ENCODE assay signal across 8 cellular contexts in genomic region chr17:58632324-58633314, GRCh38. TPM values are rescaled to one million over a fixed set of nuclear protein-coding genes. Genes with fewer than 3 reads are reported as not detected.
A peak's percentile ranks its signal among the peaks of the same experiment; 100 is the strongest.
DNase-seq lines count a peak whose midpoint lies in the region; ATAC-seq and TF ChIP-seq lines count a peak whose summit lies in the region.

No MANE protein-coding gene starts in this region.

- no peaks in the 10 kb centered on the region for H3K27me3 ChIP-seq in HUES48 (ENCODE audit: control insufficient read depth, insufficient read depth, low read length)

- POLR2A ChIA-PET in WTC11 (lab: Charles Lee), result interaction anchor here (0.7 to 2.9 kb wide), 17 partner anchors 8 to 523 kb away, joined by 3 to 54 read pairs (median 4); partner anchors contain the start of genes PRR11, RAD51C, SKA2 and TEX14

- H3K27ac ChIP-seq in HUES48 (ENCODE audit: low read depth, low read length), result peak overlapping the region; percentile 98

- H3K36me3 ChIP-seq in HUES48 (ENCODE audit: control insufficient read depth, insufficient read depth, low read length), result no peaks in the 10 kb centered on the region

- CTCF ChIA-PET in WTC11 (lab: Charles Lee), result interaction anchor here (1.2 to 1.8 kb wide), 5 partner anchors 17 to 118 kb away, joined by 3 to 6 read pairs (median 3); partner anchors contain the start of gene MTMR4

- H3K4me3 ChIP-seq in HUES48 (ENCODE audit: low read depth, low read length) (peak overlapping the region; percentile 62), iPS-11a (ENCODE audit: low read depth, low read length) (peak overlapping the region; percentile 40)

- peaks cover 14% of the 10 kb centered on the region for H3K4me1 ChIP-seq in HUES48 (ENCODE audit: control insufficient read depth, insufficient read depth, low read length)

- no peak for TF ChIP-seq CTCF in WTC11 (IDR thresholded peaks at IDR 0.05)
- no peak for TF ChIP-seq CTCF in GM20000 (IDR thresholded peaks at IDR 0.05; ENCODE audit: extremely low read depth, missing control alignments)

- DNase-seq in WTC11 (ENCODE audit: low spot score), result no peak
- DNase-seq in T-helper 2 cell treated with Interferon-gamma antibody and Interleukin-4, amounts not matched to agents 5 μg/mL and 100 μg/mL, for 36 hours (ENCODE audit: low spot score), result no peak
- no peak for DNase-seq in GOT3 (lab: John Stamatoyannopoulos, UW)
- no peak for DNase-seq in GM20000 (ENCODE audit: low spot score)

- peaks cover 7% of the 10 kb centered on the region for H3K4me1 Mint-ChIP-seq in WTC11
- no peaks in the 10 kb centered on the region for H3K4me1 Mint-ChIP-seq in stimulated activated memory B cell treated with anti-CD40 and anti-IgM and Interleukin-4, amounts not matched to agents 10 μg/mL and 1 μg/mL and 100 μg/mL, for 72 hours
- peaks cover 8% of the 10 kb centered on the region for H3K4me1 Mint-ChIP-seq in T-helper 2 cell treated with Interferon-gamma antibody and Interleukin-4, amounts not matched to agents 5 μg/mL and 100 μg/mL, for 36 hours (ENCODE audit: low read depth)

- H3K9ac ChIP-seq in HUES48 (ENCODE audit: low read depth, low read length), result peak overlapping the region; percentile 97

- H3K36me3 Mint-ChIP-seq in WTC11, result no peaks in the 10 kb centered on the region
- no peaks in the 10 kb centered on the region for H3K36me3 Mint-ChIP-seq in stimulated activated memory B cell treated with anti-CD40 and anti-IgM and Interleukin-4, amounts not matched to agents 10 μg/mL and 1 μg/mL and 100 μg/mL, for 72 hours
- no peaks in the 10 kb centered on the region for H3K36me3 Mint-ChIP-seq in T-helper 2 cell treated with Interferon-gamma antibody and Interleukin-4, amounts not matched to agents 5 μg/mL and 100 μg/mL, for 36 hours (ENCODE audit: low read depth)

- no peaks in the 10 kb centered on the region for H3K9me3 ChIP-seq in HUES48 (ENCODE audit: control insufficient read depth, insufficient read depth, low read length)

- peak overlapping the region; percentile 16 for H3K4me3 Mint-ChIP-seq in WTC11
- peak overlapping the region; percentile 7 for H3K4me3 Mint-ChIP-seq in stimulated activated memory B cell treated with anti-CD40 and anti-IgM and Interleukin-4, amounts not matched to agents 10 μg/mL and 1 μg/mL and 100 μg/mL, for 72 hours
- no peak overlapping the region for H3K4me3 Mint-ChIP-seq in T-helper 2 cell treated with Interferon-gamma antibody and Interleukin-4, amounts not matched to agents 5 μg/mL and 100 μg/mL, for 36 hours

- no peak for ATAC-seq in WTC11
- no peak for ATAC-seq in stimulated activated memory B cell treated with anti-CD40 and anti-IgM and Interleukin-4, amounts not matched to agents 10 μg/mL and 1 μg/mL and 100 μg/mL, for 72 hours
- ATAC-seq in GM19035 (IDR thresholded peaks at IDR 0.05; ENCODE audit: unreplicated experiment), result no peak

- peak overlapping the region; percentile 62 for H3K27ac Mint-ChIP-seq in WTC11
- no peak overlapping the region for H3K27ac Mint-ChIP-seq in stimulated activated memory B cell treated with anti-CD40 and anti-IgM and Interleukin-4, amounts not matched to agents 10 μg/mL and 1 μg/mL and 100 μg/mL, for 72 hours
- no peak overlapping the region for H3K27ac Mint-ChIP-seq in T-helper 2 cell treated with Interferon-gamma antibody and Interleukin-4, amounts not matched to agents 5 μg/mL and 100 μg/mL, for 36 hours

- H3K27me3 Mint-ChIP-seq in WTC11 (ENCODE audit: low read depth), result no peaks in the 10 kb centered on the region
- H3K27me3 Mint-ChIP-seq in stimulated activated memory B cell treated with anti-CD40 and anti-IgM and Interleukin-4, amounts not matched to agents 10 μg/mL and 1 μg/mL and 100 μg/mL, for 72 hours, result no peaks in the 10 kb centered on the region
- no peaks in the 10 kb centered on the region for H3K27me3 Mint-ChIP-seq in T-helper 2 cell treated with Interferon-gamma antibody and Interleukin-4, amounts not matched to agents 5 μg/mL and 100 μg/mL, for 36 hours (ENCODE audit: low read depth)

- H3K9me3 Mint-ChIP-seq in WTC11, result no peaks in the 10 kb centered on the region
- H3K9me3 Mint-ChIP-seq in stimulated activated memory B cell treated with anti-CD40 and anti-IgM and Interleukin-4, amounts not matched to agents 10 μg/mL and 1 μg/mL and 100 μg/mL, for 72 hours, result no peaks in the 10 kb centered on the region
- H3K9me3 Mint-ChIP-seq in T-helper 2 cell treated with Interferon-gamma antibody and Interleukin-4, amounts not matched to agents 5 μg/mL and 100 μg/mL, for 36 hours, result no peaks in the 10 kb centered on the region

TF ChIP-seq in WTC11, 78 proteins besides CTCF, POLR2A, EP300 and RAD21:
- TF ChIP-seq GTF2I (CRISPR knock-in tag; conservative IDR thresholded peaks at IDR 0.05) (peak; percentile 71; the same call in 1 of the 2 replicates), SOX15 (CRISPR knock-in tag; IDR thresholded peaks at IDR 0.05) (no peak)

RNA-seq across cellular contexts. Expression of gene TEX14, which starts 59.2 kb away (rescaled TPM):
- 0.76 to 1.4 TPM (median 1.3 TPM) in 3 replicates for total RNA-seq in WTC11 (2021)

RNA-seq across cellular contexts. Expression of gene RAD51C, which starts 59.8 kb away (rescaled TPM):
- 15.2 to 19.5 TPM (median 17.7 TPM) in 3 replicates for total RNA-seq in WTC11 (2021)
